Comparison of ENCODE assay signal across 17 cellular contexts in genomic region chr5:78793907-78794687, GRCh38.
"Had no signal": no experiment of that assay in that cellular context is flagged by ENCODE, and none has a peak within 500 bp of the region (broad histone marks: within the 10 kb centered on the region; RNA-seq: fewer than 3 reads in every experiment).

No MANE protein-coding gene starts in this region.

- ATAC-seq: esophagus mucosa, upper lobe of right lung had no signal

- H2AFZ ChIP-seq: parathyroid adenoma had no signal

- H3K4me3 Mint-ChIP-seq: activated CD4-positive, alpha-beta memory T cell treated with anti-CD3 and anti-CD28 coated beads, Interleukin-2, amount 10 ng/mL, durations not matched to agents 7 days and 5 days; activated naive CD4-positive, alpha-beta T cell treated with anti-CD3 and anti-CD28 coated beads, Interleukin-2, amount 50 U/mL, for 24 hours; stimulated activated naive CD8-positive, alpha-beta T cell treated with anti-CD3 and anti-CD28 coated beads, Interleukin-15, Interleukin-2, amounts not matched to agents 100 ng/mL and 50 ng/mL, for 24 hours had no signal

- H3K4me1 Mint-ChIP-seq: activated naive CD4-positive, alpha-beta T cell treated with anti-CD3 and anti-CD28 coated beads, Interleukin-2, amount 50 U/mL, for 24 hours had no signal

- H3K9me3 Mint-ChIP-seq: activated CD4-positive, alpha-beta memory T cell treated with anti-CD3 and anti-CD28 coated beads, Interleukin-2, amount 10 ng/mL, durations not matched to agents 7 days and 5 days; activated naive CD4-positive, alpha-beta T cell treated with anti-CD3 and anti-CD28 coated beads, Interleukin-2, amount 50 U/mL, for 24 hours; stimulated activated naive CD8-positive, alpha-beta T cell treated with anti-CD3 and anti-CD28 coated beads, Interleukin-15, Interleukin-2, amounts not matched to agents 100 ng/mL and 50 ng/mL, for 24 hours had no signal

- H3K4me1 ChIP-seq: adrenal gland, parathyroid adenoma, testis, upper lobe of right lung had no signal

- H3K4me3 ChIP-seq: adrenal gland, testis, upper lobe of right lung had no signal

- H3K27ac Mint-ChIP-seq: activated CD4-positive, alpha-beta memory T cell treated with anti-CD3 and anti-CD28 coated beads, Interleukin-2, amount 10 ng/mL, durations not matched to agents 7 days and 5 days; activated naive CD4-positive, alpha-beta T cell treated with anti-CD3 and anti-CD28 coated beads, Interleukin-2, amount 50 U/mL, for 24 hours; stimulated activated naive CD8-positive, alpha-beta T cell treated with anti-CD3 and anti-CD28 coated beads, Interleukin-15, Interleukin-2, amounts not matched to agents 100 ng/mL and 50 ng/mL, for 24 hours had no signal

- H3K9me3 ChIP-seq: adrenal gland, testis, upper lobe of right lung had no signal

- H3K27ac ChIP-seq: adrenal gland, parathyroid adenoma, testis, upper lobe of right lung, VCaP had no signal

- FAIRE-seq: endometrium had no signal

- H3K36me3 ChIP-seq: adrenal gland, upper lobe of right lung had no signal

- H3K79me2 ChIP-seq: parathyroid adenoma had no signal

- DNase-seq: activated CD4-positive, alpha-beta memory T cell treated with anti-CD3 and anti-CD28 coated beads, Interleukin-2, amount 10 ng/mL, durations not matched to agents 7 days and 5 days; activated CD4-positive, alpha-beta T cell treated with anti-CD3 and anti-CD28 coated beads for 4 hours; activated effector memory CD4-positive, alpha-beta T cell treated with anti-CD3 and anti-CD28 coated beads, Interleukin-2, amount 50 U/mL, for 16 hours; activated T-cell treated with anti-CD3 and anti-CD28 coated beads, Interleukin-2, amount 50 U/mL, for 48 hours; adrenal gland; glutamatergic neuron; hypothalamus; stimulated activated CD4-positive, alpha-beta T cell treated with anti-CD3 and anti-CD28 coated beads, Interleukin-15, amount 100 ng/mL, for 24 hours; stimulated activated CD4-positive, alpha-beta T cell treated with anti-CD3 and anti-CD28 coated beads, Interleukin-4, amount 100 ng/mL, for 24 hours; testis; upper lobe of right lung had no signal

- H3K9ac ChIP-seq: parathyroid adenoma had no signal

- H3K27me3 ChIP-seq: adrenal gland, testis, upper lobe of right lung had no signal

- H3K27me3 Mint-ChIP-seq: activated CD4-positive, alpha-beta memory T cell treated with anti-CD3 and anti-CD28 coated beads, Interleukin-2, amount 10 ng/mL, durations not matched to agents 7 days and 5 days; activated naive CD4-positive, alpha-beta T cell treated with anti-CD3 and anti-CD28 coated beads, Interleukin-2, amount 50 U/mL, for 24 hours; stimulated activated naive CD8-positive, alpha-beta T cell treated with anti-CD3 and anti-CD28 coated beads, Interleukin-15, Interleukin-2, amounts not matched to agents 100 ng/mL and 50 ng/mL, for 24 hours had no signal
